ENCODE assay signal across 8 cellular contexts in the genomic region with DNA sequence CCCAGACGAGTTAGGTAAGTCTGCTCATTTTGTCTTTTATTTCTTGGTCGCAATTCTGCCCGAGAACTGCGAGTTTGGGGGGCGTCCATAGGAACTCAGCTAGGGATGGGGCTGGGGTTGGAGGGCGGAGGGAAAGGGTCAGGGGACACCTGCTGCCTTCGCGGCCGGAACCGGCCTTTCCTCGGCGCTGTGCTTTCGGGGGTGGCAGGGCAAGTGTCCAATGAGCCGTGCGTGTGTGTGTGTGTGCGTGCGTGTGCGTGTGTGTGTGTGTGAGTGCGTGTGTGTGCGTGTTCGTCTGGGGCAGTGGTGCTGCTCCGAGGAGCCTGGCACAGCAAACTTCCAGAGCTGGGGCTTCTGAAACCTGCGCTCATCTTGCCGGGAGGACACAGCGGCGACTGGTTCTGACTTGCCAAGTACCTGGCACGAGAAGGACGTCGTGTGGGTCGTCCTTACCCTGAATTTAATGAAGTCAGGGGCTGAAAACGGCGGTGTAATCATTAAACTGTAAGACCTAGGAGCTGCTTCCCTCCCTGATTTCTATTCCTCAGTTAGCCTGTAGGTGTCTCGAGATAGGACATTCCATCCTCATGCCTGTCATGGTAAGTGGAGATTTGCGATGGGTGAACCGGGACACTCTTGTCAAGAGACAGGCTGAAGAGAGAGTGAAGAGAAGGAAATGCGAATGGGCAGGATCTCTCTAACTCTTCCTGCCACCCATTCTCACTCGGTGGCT. TPM values are rescaled to one million over a fixed set of nuclear protein-coding genes. Genes with fewer than 3 reads are reported as not detected.
DNase-seq lines count a peak whose midpoint lies in the region; ATAC-seq and TF ChIP-seq lines count a peak whose summit lies in the region.

No MANE protein-coding gene starts in this region.

- H3K27me3 ChIP-seq in BJ (ENCODE audit: control insufficient read depth, insufficient read depth, low read length) (no peaks in the 10 kb centered on the region), upper lobe of left lung (peaks cover 0 to 7% (median 0%) of the 10 kb centered on the region in 4 donors)

- peaks cover 10% of the 10 kb centered on the region for H3K4me1 Mint-ChIP-seq in T-helper 17 cell

- 0 to 2% methylated on average over 21 to 37 of the region's 37 CpGs for WGBS in upper lobe of left lung, 2 donors

- H3K27me3 Mint-ChIP-seq in T-helper 17 cell: peaks cover 49% of the 10 kb centered on the region

- H3K36me3 Mint-ChIP-seq in T-helper 17 cell (ENCODE audit: low read depth): peaks cover 2% of the 10 kb centered on the region

- no peak for TF ChIP-seq EP300 in upper lobe of left lung (IDR thresholded peaks at IDR 0.05)

- H3K36me3 ChIP-seq in BJ (ENCODE audit: control insufficient read depth, insufficient read depth, low read length) (no peaks in the 10 kb centered on the region), upper lobe of left lung (no peaks in the 10 kb centered on the region)

- DNase-seq in BJ (ENCODE audit: low read depth) (no peak), T-helper 17 cell (no peak), epithelial cell of proximal tubule (ENCODE audit: low read depth) (no peak), midbrain (lab: John Stamatoyannopoulos, UW) (peak; percentile 22), upper lobe of left lung (peak in 1 of 2 donors; percentile 74)
- no peak for DNase-seq in stimulated activated CD4-positive, alpha-beta T cell treated with anti-CD3 and anti-CD28 coated beads, Interleukin-2, amount 100 ng/mL, for 48 hours

- H3K27ac Mint-ChIP-seq in T-helper 17 cell: no peak overlapping the region

- H3K4me3 ChIP-seq in BJ (ENCODE audit: low read depth, low read length) (peak overlapping the region; percentile 55), epithelial cell of proximal tubule (ENCODE audit: low read depth, low read length) (peak overlapping the region; percentile 58), upper lobe of left lung (peak overlapping the region; percentile 7 to 65 (median 58))

- TF ChIP-seq CTCF in BJ (IDR thresholded peaks at IDR 0.05; ENCODE audit: insufficient read depth, low read depth, low read length): peak; percentile 68
- TF ChIP-seq CTCF in LNCAP (IDR thresholded peaks at IDR 0.05): peak; percentile 20; the same call in 1 of the 2 replicates
- peak; percentile 62 for TF ChIP-seq CTCF in epithelial cell of proximal tubule (conservative IDR thresholded peaks at IDR 0.05; ENCODE audit: low read depth, low read length)
- peak; percentile 45 to 67 (median 54) for TF ChIP-seq CTCF in upper lobe of left lung (IDR thresholded peaks at IDR 0.05)

- H3K27ac ChIP-seq in upper lobe of left lung: peak overlapping the region; percentile 31 to 65 (median 43)

- H3K9me3 ChIP-seq in T-helper 17 cell (ENCODE audit: control insufficient read depth, low read length, poor library complexity, severe bottlenecking) (no peaks in the 10 kb centered on the region), upper lobe of left lung (no peaks in the 10 kb centered on the region)

- H3K4me1 ChIP-seq in upper lobe of left lung: peaks cover 9 to 23% (median 11%) of the 10 kb centered on the region in 4 donors

- TF ChIP-seq POLR2A in upper lobe of left lung (IDR thresholded peaks at IDR 0.05): no peak

- H3K4me3 Mint-ChIP-seq in T-helper 17 cell: peak overlapping the region; percentile 77

- CTCF ChIA-PET in BJ (lab: Yijun Ruan, JAX): interaction anchor here (0.6 to 7.1 kb wide), 34 partner anchors 9 to 319 kb away, joined by 3 to 43 read pairs (median 3); no protein-coding TSS in a partner anchor

- ATAC-seq in GM18502 (IDR thresholded peaks at IDR 0.05; ENCODE audit: poor library complexity, unreplicated experiment) (peak; percentile 53), T-helper 17 cell (peak; percentile 27), upper lobe of left lung (ENCODE audit: low FRiP score in 2 of 2) (peak; percentile 61 to 84)

- POLR2A ChIA-PET in BJ (lab: Charles Lee): no interaction called here

RNA-seq across cellular contexts. Expression of gene AMOTL1, which starts 27.0 kb away (rescaled TPM):
- polyA plus RNA-seq in BJ (2011; rRNA removed): 21.5 and 25.5 TPM in 2 replicates
- polyA minus RNA-seq in BJ (2011; rRNA and poly(A)+ RNA removed): 37.6 and 44.4 TPM in 2 replicates
- total RNA-seq in T-helper 17 cell (1 to 10 TPM in 1 of 2 donors, under 1 TPM in 1; 0.25 to 2.0 TPM), epithelial cell of proximal tubule (26.0 and 31.8 TPM in 2 replicates), upper lobe of left lung (10 to 100 TPM; 30.4 to 54.7 (median 46.1) TPM)
